Comparison of ENCODE assay signal across 17 cellular contexts in the genomic region with DNA sequence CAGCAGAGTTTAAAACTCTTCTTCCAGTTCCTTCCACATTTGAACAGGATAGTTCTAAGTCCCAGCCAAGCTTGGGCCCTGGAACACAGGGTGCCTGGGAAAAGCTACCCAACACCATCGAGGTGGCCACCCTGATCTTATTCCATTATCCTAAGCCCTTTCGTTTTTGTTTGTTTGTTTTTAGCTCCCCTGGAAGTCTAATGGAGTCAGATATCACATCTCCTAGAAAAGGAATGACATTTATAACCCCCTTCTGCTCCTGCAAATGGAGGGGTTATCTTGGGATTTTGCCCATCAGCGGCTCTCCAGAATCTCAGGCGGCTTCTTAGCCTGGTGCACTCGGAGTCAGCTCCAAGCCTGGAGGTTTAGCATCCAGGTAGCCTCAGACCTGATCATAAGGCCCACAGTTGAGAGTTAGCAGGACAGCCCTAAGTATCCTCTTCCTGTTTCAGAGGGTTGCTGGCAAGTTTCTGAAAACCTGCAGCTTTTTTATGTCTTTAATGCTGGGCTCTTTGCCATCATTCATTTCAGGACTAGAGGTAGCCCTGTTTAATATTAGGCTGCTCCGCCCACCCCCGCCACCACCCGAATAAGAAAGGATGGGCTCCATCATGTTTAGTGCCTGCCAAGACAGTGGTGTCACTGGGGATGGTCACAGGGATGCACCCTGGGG.
DNase-seq lines count a peak whose midpoint lies in the region; ATAC-seq and TF ChIP-seq lines count a peak whose summit lies in the region.
"Had no signal": no experiment of that assay in that cellular context is flagged by ENCODE, and none has a peak within 500 bp of the region (broad histone marks: within the 10 kb centered on the region; RNA-seq: fewer than 3 reads in every experiment).

No MANE protein-coding gene starts in this region.

- no peak overlapping the region for H3K4me2 ChIP-seq in neural progenitor cell
- H3K4me2 ChIP-seq: A549 had no signal

- no peak overlapping the region for H3K27ac ChIP-seq in neural progenitor cell
- H3K27ac ChIP-seq in heart left ventricle, result no peak overlapping the region
- H3K27ac ChIP-seq: A549, GM23248 had no signal

- 44 to 64% (median 53%) methylated on average over 8 of the region's 8 CpGs for WGBS in heart left ventricle, 4 donors

- no peak for TF ChIP-seq POLR2A in heart left ventricle (IDR thresholded peaks at IDR 0.05)

- no peaks in the 10 kb centered on the region for H3K36me3 ChIP-seq in H7 (replicated peaks; ENCODE audit: control insufficient read depth, insufficient read depth, low read length)
- no peaks in the 10 kb centered on the region for H3K36me3 ChIP-seq in neural progenitor cell
- no peaks in the 10 kb centered on the region for H3K36me3 ChIP-seq in heart left ventricle
- H3K36me3 ChIP-seq: HAP-1 had no signal

- intact Hi-C loops in heart left ventricle (cut with DNase I), result no loop called here

- no peaks in the 10 kb centered on the region for H3K27me3 ChIP-seq in H7 (ENCODE audit: control insufficient read depth, insufficient read depth, low read length)
- no peaks in the 10 kb centered on the region for H3K27me3 ChIP-seq in neural progenitor cell
- no peaks in the 10 kb centered on the region for H3K27me3 ChIP-seq in heart left ventricle

- no peak overlapping the region for H3K27ac Mint-ChIP-seq in neural progenitor cell
- H3K27ac Mint-ChIP-seq: CD14-positive monocyte; CD8-positive, alpha-beta T cell; HFFc6 had no signal

- H3K27me3 Mint-ChIP-seq in neural progenitor cell (ENCODE audit: insufficient read depth, low read depth), result peaks cover 2% of the 10 kb centered on the region

- H4K20me1 ChIP-seq in neural progenitor cell (ENCODE audit: low read depth), result no peaks in the 10 kb centered on the region

- H2AFZ ChIP-seq in neural progenitor cell (replicated peaks), result peak overlapping the region; percentile 50
- H2AFZ ChIP-seq: GM23248 had no signal

- peaks cover 2% of the 10 kb centered on the region for H3K9me3 Mint-ChIP-seq in neural progenitor cell
- H3K9me3 Mint-ChIP-seq: CD8-positive, alpha-beta T cell had no signal

- peak; percentile 5 for DNase-seq in COR-L47 (lab: John Stamatoyannopoulos, UW)
- DNase-seq in H7, result peak; percentile 4
- peak; percentile 15 for DNase-seq in fibroblast of the aortic adventitia (ENCODE audit: low read depth)
- DNase-seq in neural progenitor cell (ENCODE audit: low spot score), result no peak
- no peak for DNase-seq in stimulated activated CD4-positive, alpha-beta T cell treated with anti-CD3 and anti-CD28 coated beads, Interleukin-4, amount 100 ng/mL, for 24 hours
- DNase-seq in heart left ventricle, result no peak
- DNase-seq: Caco-2; CD8-positive, alpha-beta T cell; DND-41; GDM1; GM23248; HFFc6 had no signal

- H3K4me3 ChIP-seq in H7 (ENCODE audit: insufficient read depth, low read depth, low read length), result no peak overlapping the region
- no peak overlapping the region for H3K4me3 ChIP-seq in fibroblast of the aortic adventitia (ENCODE audit: low read depth, low read length)
- H3K4me3 ChIP-seq in neural progenitor cell, result no peak overlapping the region
- H3K4me3 ChIP-seq in heart left ventricle, result no peak overlapping the region
- H3K4me3 ChIP-seq: A549, GM23248, HAP-1 had no signal

- TF ChIP-seq CTCF in fibroblast of the aortic adventitia (IDR thresholded peaks at IDR 0.05; ENCODE audit: insufficient read depth, low read length), result no peak
- TF ChIP-seq CTCF in neural progenitor cell (IDR thresholded peaks at IDR 0.05), result no peak
- TF ChIP-seq CTCF in heart left ventricle (IDR thresholded peaks at IDR 0.05), result no peak

- ATAC-seq in heart left ventricle (no peak), GM18907 (IDR thresholded peaks at IDR 0.05; ENCODE audit: unreplicated experiment) (no peak)
- ATAC-seq: A549; CD8-positive, alpha-beta T cell; HepG2 had no signal

- no peaks in the 10 kb centered on the region for H3K4me1 Mint-ChIP-seq in neural progenitor cell
- H3K4me1 Mint-ChIP-seq: CD14-positive monocyte had no signal

- H3K9me3 ChIP-seq in neural progenitor cell (ENCODE audit: low read depth) (no peaks in the 10 kb centered on the region), heart left ventricle (peaks cover 0 to 4% (median 0%) of the 10 kb centered on the region in 12 donors)
- H3K9me3 ChIP-seq: A549, Caco-2, HAP-1 had no signal

- H3K36me3 Mint-ChIP-seq in neural progenitor cell, result no peaks in the 10 kb centered on the region
- H3K36me3 Mint-ChIP-seq: CD14-positive monocyte; CD8-positive, alpha-beta T cell had no signal

- no peak overlapping the region for H3K4me3 Mint-ChIP-seq in neural progenitor cell
- H3K4me3 Mint-ChIP-seq: CD14-positive monocyte; CD8-positive, alpha-beta T cell; HFFc6 had no signal

- H3K9ac ChIP-seq in neural progenitor cell, result no peak overlapping the region
- H3K9ac ChIP-seq: GM23248 had no signal

- H3K4me1 ChIP-seq in neural progenitor cell (no peaks in the 10 kb centered on the region), heart left ventricle (no peaks in the 10 kb centered on the region)
- H3K4me1 ChIP-seq: A549, Caco-2, HAP-1 had no signal

- no peaks in the 10 kb centered on the region for H3F3A ChIP-seq in neural progenitor cell (ENCODE audit: low read depth)

- no peaks in the 10 kb centered on the region for H3K79me2 ChIP-seq in neural progenitor cell (ENCODE audit: low read depth)

Comparison
In these comparisons a context has a peak if more than half of its experiments do, and no peak if none do; other contexts are left out.
1. DNase-seq: peak in COR-L47 (single experiment), H7 (single experiment) and fibroblast of the aortic adventitia (single experiment); none in neural progenitor cell (single experiment), stimulated activated CD4-positive, alpha-beta T cell treated with anti-CD3 and anti-CD28 coated beads, Interleukin-4, amount 100 ng/mL, for 24 hours (single experiment) and heart left ventricle (0 of 5).